ENCODE assay signal across 14 cellular contexts in genomic region chr17:79947351-79948031, GRCh38.
DNase-seq lines count a peak whose midpoint lies in the region; ATAC-seq and TF ChIP-seq lines count a peak whose summit lies in the region.
"Had no signal": no experiment of that assay in that cellular context is flagged by ENCODE, and none has a peak within 500 bp of the region (broad histone marks: within the 10 kb centered on the region; RNA-seq: fewer than 3 reads in every experiment).

No MANE protein-coding gene starts in this region.

- ATAC-seq in Right ventricle myocardium inferior (no peak), left ventricle myocardium superior (no peak)

- peak; percentile 64 for DNase-seq in Right ventricle myocardium inferior (ENCODE audit: missing footprints)
- DNase-seq in left ventricle myocardium superior = no peak
- peak; percentile 92 for DNase-seq in astrocyte of the cerebellum (ENCODE audit: low read depth)
- peak; percentile 53 for DNase-seq in islet precursor cell
- DNase-seq in tibial artery = peak; percentile 19 to 55
- DNase-seq in NOMO-1 treated with dmso at 0.1 percent for 144 hours (lab: John Stamatoyannopoulos, UW; ENCODE audit: unreplicated experiment) = no peak
- DNase-seq in GOT3 (lab: John Stamatoyannopoulos, UW) = no peak
- DNase-seq in caudate nucleus (lab: John Stamatoyannopoulos, UW) = no peak
- DNase-seq: activated CD4-positive, alpha-beta memory T cell treated with anti-CD3 and anti-CD28 coated beads for 36 hours; activated naive CD4-positive, alpha-beta T cell treated with anti-CD3 and anti-CD28 coated beads, Interleukin-2, amount 50 U/mL, for 16 hours; cortex of kidney; GM23248; T-helper 9 cell had no signal

- TF ChIP-seq CTCF in astrocyte of the cerebellum (IDR thresholded peaks at IDR 0.05; ENCODE audit: low read depth, low read length, missing control alignments) (no peak), tibial artery (IDR thresholded peaks at IDR 0.05) (no peak)

- H3K27ac ChIP-seq in tibial artery (no peak overlapping the region), caudate nucleus (ENCODE audit: low read depth, low read length) (no peak overlapping the region)
- H3K27ac ChIP-seq: gastrocnemius medialis, GM23248 had no signal

- in situ Hi-C loops in astrocyte of the cerebellum (cut with HindIII; ENCODE audit: low sequenced_read_pairs) = no loop called here

- H3K9me3 ChIP-seq in tibial artery = no peaks in the 10 kb centered on the region
- H3K9me3 ChIP-seq: gastrocnemius medialis had no signal

- peaks cover 3 to 73% (median 63%) of the 10 kb centered on the region in 3 donors for H3K36me3 ChIP-seq in tibial artery
- H3K36me3 ChIP-seq: gastrocnemius medialis had no signal

- intact Hi-C loops in Right ventricle myocardium inferior (cut with DNase I) = no loop called here
- intact Hi-C loops in left ventricle myocardium superior (cut with micrococcal nuclease) = no loop called here
- intact Hi-C loops in tibial artery (cut with DNase I; ENCODE audit: low total_unique reads) = no loop called here

- H3K4me1 ChIP-seq in tibial artery = peaks cover 0 to 24% (median 22%) of the 10 kb centered on the region in 4 donors
- H3K4me1 ChIP-seq: gastrocnemius medialis had no signal

- H3K4me3 ChIP-seq in astrocyte of the cerebellum (ENCODE audit: low read depth, low read length) (no peak overlapping the region), tibial artery (no peak overlapping the region)
- H3K4me3 ChIP-seq: gastrocnemius medialis, GM23248 had no signal

- H3K27me3 ChIP-seq in tibial artery = no peaks in the 10 kb centered on the region
- H3K27me3 ChIP-seq: gastrocnemius medialis had no signal

Comparison
In these comparisons a context has a peak if more than half of its experiments do, and no peak if none do; other contexts are left out.
1. DNase-seq: peak in Right ventricle myocardium inferior (single experiment), astrocyte of the cerebellum (single experiment), islet precursor cell (single experiment) and tibial artery (2 of 2); none in left ventricle myocardium superior (single experiment), NOMO-1 treated with dmso at 0.1 percent for 144 hours (single experiment), GOT3 (single experiment) and caudate nucleus (0 of 61).